Comparison of ENCODE assay signal across 1 cellular context in genomic region chr2:130181880-130182682, GRCh38.
TF ChIP-seq lines count a peak whose summit lies in the region.
"Not testable (repeated sequence)": the region's sequence is repeated elsewhere in the genome, so short reads cannot be mapped to it uniquely, and the experiment has no call there.

TSS of gene MZT2B (plus strand) at chr2:130182262. CDS start at chr2:130182283, 21 bp downstream.

TF ChIP-seq in HepG2, 621 proteins besides CTCF, POLR2A, EP300 and RAD21 (continued from another document and continues in another):
- TF ChIP-seq, protein P1, sequence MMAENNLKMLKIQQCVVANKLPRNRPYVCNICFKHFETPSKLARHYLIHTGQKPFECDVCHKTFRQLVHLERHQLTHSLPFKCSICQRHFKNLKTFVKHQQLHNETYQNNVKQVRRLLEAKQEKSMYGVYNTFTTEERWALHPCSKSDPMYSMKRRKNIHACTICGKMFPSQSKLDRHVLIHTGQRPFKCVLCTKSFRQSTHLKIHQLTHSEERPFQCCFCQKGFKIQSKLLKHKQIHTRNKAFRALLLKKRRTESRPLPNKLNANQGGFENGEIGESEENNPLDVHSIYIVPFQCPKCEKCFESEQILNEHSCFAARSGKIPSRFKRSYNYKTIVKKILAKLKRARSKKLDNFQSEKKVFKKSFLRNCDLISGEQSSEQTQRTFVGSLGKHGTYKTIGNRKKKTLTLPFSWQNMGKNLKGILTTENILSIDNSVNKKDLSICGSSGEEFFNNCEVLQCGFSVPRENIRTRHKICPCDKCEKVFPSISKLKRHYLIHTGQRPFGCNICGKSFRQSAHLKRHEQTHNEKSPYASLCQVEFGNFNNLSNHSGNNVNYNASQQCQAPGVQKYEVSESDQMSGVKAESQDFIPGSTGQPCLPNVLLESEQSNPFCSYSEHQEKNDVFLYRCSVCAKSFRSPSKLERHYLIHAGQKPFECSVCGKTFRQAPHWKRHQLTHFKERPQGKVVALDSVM (CRISPR knock-in tag; IDR thresholded peaks at IDR 0.05) = 0 out of 2 replicates have a peak, but pooled peaks have one; percentile 5
- TF ChIP-seq ZNF777 (CRISPR knock-in tag; IDR thresholded peaks at IDR 0.05) = peak; percentile 80
- TF ChIP-seq ZNF644 (CRISPR knock-in tag; IDR thresholded peaks at IDR 0.05; ENCODE audit: low read depth) = peak; percentile 21; the same call in 1 of the 2 replicates
- TF ChIP-seq SAP130 (CRISPR knock-in tag; IDR thresholded peaks at IDR 0.05; ENCODE audit: low read depth) = peak; percentile 58
- TF ChIP-seq ZNF205 (CRISPR knock-in tag; IDR thresholded peaks at IDR 0.05) = peak; percentile 100
- not testable (repeated sequence) for TF ChIP-seq NR2F6 (IDR thresholded peaks at IDR 0.05); ZHX2 (CRISPR knock-in tag; IDR thresholded peaks at IDR 0.05; ENCODE audit: borderline replicate concordance)
- TF ChIP-seq NR2F6 (CRISPR knock-in tag; IDR thresholded peaks at IDR 0.05) = peak; percentile 61; the same call in 1 of the 2 replicates
- peak; percentile 62 for TF ChIP-seq TMF1 (CRISPR knock-in tag; IDR thresholded peaks at IDR 0.05; ENCODE audit: low read depth)
- TF ChIP-seq HOXA3 (CRISPR knock-in tag; IDR thresholded peaks at IDR 0.05) = peak; percentile 88
- TF ChIP-seq ZNF788 (CRISPR knock-in tag; IDR thresholded peaks at IDR 0.05; ENCODE audit: borderline replicate concordance) = 0 out of 2 replicates have a peak, but pooled peaks have one; percentile 39
- 0 out of 2 replicates have a peak, but pooled peaks have one; percentile 11 for TF ChIP-seq ERF (CRISPR knock-in tag; IDR thresholded peaks at IDR 0.05)
- peak; percentile 9 for TF ChIP-seq TBL1XR1 (IDR thresholded peaks at IDR 0.05; ENCODE audit: borderline replicate concordance, low read length, partially characterized antibody)
- TF ChIP-seq, protein P2, sequence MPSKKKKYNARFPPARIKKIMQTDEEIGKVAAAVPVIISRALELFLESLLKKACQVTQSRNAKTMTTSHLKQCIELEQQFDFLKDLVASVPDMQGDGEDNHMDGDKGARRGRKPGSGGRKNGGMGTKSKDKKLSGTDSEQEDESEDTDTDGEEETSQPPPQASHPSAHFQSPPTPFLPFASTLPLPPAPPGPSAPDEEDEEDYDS (CRISPR knock-in tag; IDR thresholded peaks at IDR 0.05) = peak; percentile 56
- TF ChIP-seq THAP9 (CRISPR knock-in tag; IDR thresholded peaks at IDR 0.05; ENCODE audit: borderline replicate concordance) = peak; percentile 0; the same call in 1 of the 2 replicates
- peak; percentile 54 for TF ChIP-seq FOXA3 (CRISPR knock-in tag; IDR thresholded peaks at IDR 0.05)
- peak; percentile 58 for TF ChIP-seq ARNT2 (CRISPR knock-in tag; IDR thresholded peaks at IDR 0.05; ENCODE audit: low read depth)
- TF ChIP-seq, protein P3, sequence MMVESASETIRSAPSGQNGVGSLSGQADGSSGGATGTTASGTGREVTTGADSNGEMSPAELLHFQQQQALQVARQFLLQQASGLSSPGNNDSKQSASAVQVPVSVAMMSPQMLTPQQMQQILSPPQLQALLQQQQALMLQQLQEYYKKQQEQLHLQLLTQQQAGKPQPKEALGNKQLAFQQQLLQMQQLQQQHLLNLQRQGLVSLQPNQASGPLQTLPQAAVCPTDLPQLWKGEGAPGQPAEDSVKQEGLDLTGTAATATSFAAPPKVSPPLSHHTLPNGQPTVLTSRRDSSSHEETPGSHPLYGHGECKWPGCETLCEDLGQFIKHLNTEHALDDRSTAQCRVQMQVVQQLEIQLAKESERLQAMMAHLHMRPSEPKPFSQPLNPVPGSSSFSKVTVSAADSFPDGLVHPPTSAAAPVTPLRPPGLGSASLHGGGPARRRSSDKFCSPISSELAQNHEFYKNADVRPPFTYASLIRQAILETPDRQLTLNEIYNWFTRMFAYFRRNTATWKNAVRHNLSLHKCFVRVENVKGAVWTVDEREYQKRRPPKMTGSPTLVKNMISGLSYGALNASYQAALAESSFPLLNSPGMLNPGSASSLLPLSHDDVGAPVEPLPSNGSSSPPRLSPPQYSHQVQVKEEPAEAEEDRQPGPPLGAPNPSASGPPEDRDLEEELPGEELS (CRISPR knock-in tag; IDR thresholded peaks at IDR 0.05) = 0 out of 2 replicates have a peak, but pooled peaks have one; percentile 27
- TF ChIP-seq ZNF414 (CRISPR knock-in tag; IDR thresholded peaks at IDR 0.05) = peak; percentile 71; the same call in 1 of the 2 replicates
- 0 out of 2 replicates have a peak, but pooled peaks have one; percentile 5 for TF ChIP-seq ONECUT2 (CRISPR knock-in tag; IDR thresholded peaks at IDR 0.05)
- TF ChIP-seq SNAPC5 (CRISPR knock-in tag; IDR thresholded peaks at IDR 0.05; ENCODE audit: borderline replicate concordance) = 0 out of 2 replicates have a peak, but pooled peaks have one; percentile 70
- TF ChIP-seq BRF2 (CRISPR knock-in tag; IDR thresholded peaks at IDR 0.05) = 0 out of 2 replicates have a peak, but pooled peaks have one; percentile 57
- peak; percentile 69; the same call in 1 of the 2 replicates for TF ChIP-seq CBFB (CRISPR knock-in tag; IDR thresholded peaks at IDR 0.05)
- TF ChIP-seq ZNF430 (CRISPR knock-in tag; IDR thresholded peaks at IDR 0.05) = peak; percentile 77; the same call in 1 of the 2 replicates
- TF ChIP-seq ZNF589 (CRISPR knock-in tag; conservative IDR thresholded peaks at IDR 0.05) = peak; percentile 90; the same call in 1 of the 2 replicates
- TF ChIP-seq GFI1 (CRISPR knock-in tag; IDR thresholded peaks at IDR 0.05; ENCODE audit: borderline replicate concordance) = peak; percentile 16; the same call in 1 of the 2 replicates
- TF ChIP-seq, protein P4, sequence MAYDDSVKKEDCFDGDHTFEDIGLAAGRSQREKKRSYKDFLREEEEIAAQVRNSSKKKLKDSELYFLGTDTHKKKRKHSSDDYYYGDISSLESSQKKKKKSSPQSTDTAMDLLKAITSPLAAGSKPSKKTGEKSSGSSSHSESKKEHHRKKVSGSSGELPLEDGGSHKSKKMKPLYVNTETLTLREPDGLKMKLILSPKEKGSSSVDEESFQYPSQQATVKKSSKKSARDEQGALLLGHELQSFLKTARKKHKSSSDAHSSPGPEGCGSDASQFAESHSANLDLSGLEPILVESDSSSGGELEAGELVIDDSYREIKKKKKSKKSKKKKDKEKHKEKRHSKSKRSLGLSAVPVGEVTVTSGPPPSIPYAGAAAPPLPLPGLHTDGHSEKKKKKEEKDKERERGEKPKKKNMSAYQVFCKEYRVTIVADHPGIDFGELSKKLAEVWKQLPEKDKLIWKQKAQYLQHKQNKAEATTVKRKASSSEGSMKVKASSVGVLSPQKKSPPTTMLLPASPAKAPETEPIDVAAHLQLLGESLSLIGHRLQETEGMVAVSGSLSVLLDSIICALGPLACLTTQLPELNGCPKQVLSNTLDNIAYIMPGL (CRISPR knock-in tag; IDR thresholded peaks at IDR 0.05; ENCODE audit: borderline replicate concordance in 1 of 2, low read depth in 1 of 2) = peak; percentile 97 to 98
- peak; percentile 72 for TF ChIP-seq ZHX2 (IDR thresholded peaks at IDR 0.05; ENCODE audit: low read depth)
- peak; percentile 73; the same call in 1 of the 2 replicates for TF ChIP-seq ZFP82 (CRISPR knock-in tag; IDR thresholded peaks at IDR 0.05; ENCODE audit: borderline replicate concordance)
- peak; percentile 52; the same call in 1 of the 2 replicates for TF ChIP-seq ZNF331 (CRISPR knock-in tag; IDR thresholded peaks at IDR 0.05)
- TF ChIP-seq, protein P5, sequence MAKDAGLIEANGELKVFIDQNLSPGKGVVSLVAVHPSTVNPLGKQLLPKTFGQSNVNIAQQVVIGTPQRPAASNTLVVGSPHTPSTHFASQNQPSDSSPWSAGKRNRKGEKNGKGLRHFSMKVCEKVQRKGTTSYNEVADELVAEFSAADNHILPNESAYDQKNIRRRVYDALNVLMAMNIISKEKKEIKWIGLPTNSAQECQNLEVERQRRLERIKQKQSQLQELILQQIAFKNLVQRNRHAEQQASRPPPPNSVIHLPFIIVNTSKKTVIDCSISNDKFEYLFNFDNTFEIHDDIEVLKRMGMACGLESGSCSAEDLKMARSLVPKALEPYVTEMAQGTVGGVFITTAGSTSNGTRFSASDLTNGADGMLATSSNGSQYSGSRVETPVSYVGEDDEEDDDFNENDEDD (CRISPR knock-in tag; IDR thresholded peaks at IDR 0.05; ENCODE audit: borderline replicate concordance) = peak; percentile 78
- TF ChIP-seq CENPBD1 (CRISPR knock-in tag; IDR thresholded peaks at IDR 0.05; ENCODE audit: borderline replicate concordance, low read depth) = 0 out of 2 replicates have a peak, but pooled peaks have one; percentile 84
- TF ChIP-seq ZNF674 (CRISPR knock-in tag; IDR thresholded peaks at IDR 0.05; ENCODE audit: low read depth) = peak; percentile 97; the same call in 1 of the 2 replicates
- 0 out of 2 replicates have a peak, but pooled peaks have one; percentile 13 for TF ChIP-seq CEBPG (CRISPR knock-in tag; IDR thresholded peaks at IDR 0.05)
- peak; percentile 58; the same call in 1 of the 2 replicates for TF ChIP-seq ZNF160 (CRISPR knock-in tag; IDR thresholded peaks at IDR 0.05)
